Comparison of ENCODE assay signal across 24 cellular contexts in the genomic region with DNA sequence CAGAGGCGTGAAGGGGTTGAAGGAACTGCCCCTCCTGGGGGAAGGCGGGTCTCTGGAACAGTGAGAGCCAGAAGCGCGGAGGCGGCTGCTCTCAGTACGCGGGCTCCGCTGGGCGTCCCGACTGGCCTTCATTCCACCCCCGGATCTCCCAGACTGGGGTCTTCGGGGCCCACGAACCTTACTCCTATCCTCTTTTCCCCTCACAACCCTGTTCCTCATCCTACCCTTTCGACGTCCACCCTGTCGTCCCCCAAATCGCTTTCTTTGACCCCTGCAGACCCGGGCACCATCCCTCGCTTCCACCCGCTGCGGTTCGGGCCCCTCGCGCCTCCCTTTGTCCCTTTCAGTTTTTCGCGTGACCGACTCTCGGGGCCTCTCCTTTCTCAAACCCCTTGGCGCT.
"Had no signal": no experiment of that assay in that cellular context is flagged by ENCODE, and none has a peak within 500 bp of the region (broad histone marks: within the 10 kb centered on the region; RNA-seq: fewer than 3 reads in every experiment).

No MANE protein-coding gene starts in this region.

- H3K27ac ChIP-seq: hepatocyte, left ventricle myocardium inferior, ovary, right atrium auricular region, suprapubic skin, tibial nerve, upper lobe of left lung had no signal

- H3K4me3 Mint-ChIP-seq: memory B cell; naive thymus-derived CD4-positive, alpha-beta T cell; natural killer cell treated with Interleukin-12 subunit alpha and Interleukin-12 subunit beta and Interleukin-15 and Interleukin-18, amount 100 ng/mL, for 72 hours; stimulated activated effector memory CD8-positive, alpha-beta T cell treated with anti-CD3 and anti-CD28 coated beads, Interleukin-12 subunit alpha, Interleukin-12 subunit beta, amount 100 ng/mL, for 72 hours; stimulated activated naive CD8-positive, alpha-beta T cell treated with anti-CD3 and anti-CD28 coated beads, Interleukin-15, Interleukin-2, amounts not matched to agents 100 ng/mL and 50 ng/mL, for 24 hours had no signal

- H3K36me3 ChIP-seq: left ventricle myocardium inferior, ovary, right atrium auricular region, suprapubic skin, tibial nerve, upper lobe of left lung had no signal

- H2AFZ ChIP-seq: hepatocyte had no signal

- H3K4me3 ChIP-seq: hepatocyte, left ventricle myocardium inferior, lung, mucosa of descending colon, ovary, right atrium auricular region, skin epidermis, suprapubic skin, tibial nerve, upper lobe of left lung had no signal

- DNase-seq: islet precursor cell; left ventricle myocardium inferior; midbrain; mucosa of descending colon; naive thymus-derived CD4-positive, alpha-beta T cell; ovary; stimulated activated CD4-positive, alpha-beta T cell treated with anti-CD3 and anti-CD28 coated beads, Interleukin-12 subunit alpha, Interleukin-12 subunit beta, amount 100 ng/mL, for 4 hours; stimulated activated CD4-positive, alpha-beta T cell treated with anti-CD3 and anti-CD28 coated beads, Interleukin-15, amount 100 ng/mL, for 24 hours; stimulated activated CD4-positive, alpha-beta T cell treated with anti-CD3 and anti-CD28 coated beads, Interleukin-2, amount 100 ng/mL, for 24 hours; stimulated activated CD4-positive, alpha-beta T cell treated with anti-CD3 and anti-CD28 coated beads, Interleukin-4, amount 100 ng/mL, for 24 hours; stimulated activated naive CD4-positive, alpha-beta T cell had no signal

- H3K4me2 ChIP-seq: hepatocyte had no signal

- H3K9me3 ChIP-seq: right atrium auricular region, suprapubic skin had no signal

- H3K27me3 Mint-ChIP-seq: memory B cell; naive thymus-derived CD4-positive, alpha-beta T cell; natural killer cell treated with Interleukin-12 subunit alpha and Interleukin-12 subunit beta and Interleukin-15 and Interleukin-18, amount 100 ng/mL, for 72 hours; progenitor cell of endocrine pancreas; stimulated activated naive CD8-positive, alpha-beta T cell treated with anti-CD3 and anti-CD28 coated beads, Interleukin-15, Interleukin-2, amounts not matched to agents 100 ng/mL and 50 ng/mL, for 24 hours had no signal

- H3K27me3 ChIP-seq: hepatocyte, ovary, right atrium auricular region, suprapubic skin, tibial nerve, upper lobe of left lung had no signal

- H3K79me2 ChIP-seq: hepatocyte had no signal

- ATAC-seq: mucosa of descending colon; naive thymus-derived CD4-positive, alpha-beta T cell; sciatic nerve; stimulated activated effector memory CD8-positive, alpha-beta T cell treated with anti-CD3 and anti-CD28 coated beads, Interleukin-12 subunit alpha, Interleukin-12 subunit beta, amount 100 ng/mL, for 72 hours had no signal

- H3K4me1 ChIP-seq: left ventricle myocardium inferior, right atrium auricular region, suprapubic skin, tibial nerve, upper lobe of left lung had no signal

- H3K27ac Mint-ChIP-seq: memory B cell; naive thymus-derived CD4-positive, alpha-beta T cell; natural killer cell treated with Interleukin-12 subunit alpha and Interleukin-12 subunit beta and Interleukin-15 and Interleukin-18, amount 100 ng/mL, for 72 hours; progenitor cell of endocrine pancreas; stimulated activated effector memory CD8-positive, alpha-beta T cell treated with anti-CD3 and anti-CD28 coated beads, Interleukin-12 subunit alpha, Interleukin-12 subunit beta, amount 100 ng/mL, for 72 hours; stimulated activated naive CD8-positive, alpha-beta T cell treated with anti-CD3 and anti-CD28 coated beads, Interleukin-15, Interleukin-2, amounts not matched to agents 100 ng/mL and 50 ng/mL, for 24 hours had no signal

- H3K36me3 Mint-ChIP-seq: memory B cell; stimulated activated effector memory CD8-positive, alpha-beta T cell treated with anti-CD3 and anti-CD28 coated beads, Interleukin-12 subunit alpha, Interleukin-12 subunit beta, amount 100 ng/mL, for 72 hours had no signal

- H3K4me1 Mint-ChIP-seq: memory B cell; naive thymus-derived CD4-positive, alpha-beta T cell; stimulated activated effector memory CD8-positive, alpha-beta T cell treated with anti-CD3 and anti-CD28 coated beads, Interleukin-12 subunit alpha, Interleukin-12 subunit beta, amount 100 ng/mL, for 72 hours had no signal
